In genomic region chr17:50423553-50424159, GRCh38 we compare ENCODE assay signal across 1 cellular context.
A peak's percentile ranks its signal among the peaks of the same experiment; 100 is the strongest.
TF ChIP-seq lines count a peak whose summit lies in the region.

No MANE protein-coding gene starts in this region.

TF ChIP-seq in GM12878, 131 proteins besides CTCF, POLR2A, EP300 and RAD21:
- TF ChIP-seq FOXK2 (IDR thresholded peaks at IDR 0.05) (no peak), ASH2L (IDR thresholded peaks at IDR 0.05; ENCODE audit: borderline replicate concordance, low read depth) (no peak), ESRRA (IDR thresholded peaks at IDR 0.05; ENCODE audit: low read length) (no peak), NFYA (IDR thresholded peaks at IDR 0.05; ENCODE audit: borderline replicate concordance, low read depth, low read length) (no peak), PBX3 (IDR thresholded peaks at IDR 0.05; ENCODE audit: insufficient replicate concordance, low read depth, low read length) (peak; percentile 66), SIX5 (IDR thresholded peaks at IDR 0.05; ENCODE audit: low read depth, low read length, severe bottlenecking) (no peak), ZNF207 (IDR thresholded peaks at IDR 0.05; ENCODE audit: borderline replicate concordance) (no peak), ZBTB11 (CRISPR knock-in tag; IDR thresholded peaks at IDR 0.05) (no peak), RB1 (IDR thresholded peaks at IDR 0.05; ENCODE audit: borderline replicate concordance) (no peak), STAT1 (conservative IDR thresholded peaks at IDR 0.05) (no peak), NRF1 (conservative IDR thresholded peaks at IDR 0.05; ENCODE audit: low read depth, low read length) (no peak), HSF1 (IDR thresholded peaks at IDR 0.05; ENCODE audit: low read depth, low read length) (no peak), TCF7 (IDR thresholded peaks at IDR 0.05; ENCODE audit: borderline replicate concordance) (no peak), CUX1 (IDR thresholded peaks at IDR 0.05; ENCODE audit: insufficient replicate concordance, low read depth, low read length) (no peak), PML (IDR thresholded peaks at IDR 0.05; ENCODE audit: low read length) (no peak), RCOR1 (conservative IDR thresholded peaks at IDR 0.05; ENCODE audit: low read depth, low read length) (no peak), CHD4 (IDR thresholded peaks at IDR 0.05) (no peak), PKNOX1 (IDR thresholded peaks at IDR 0.05) (peak; percentile 69), ZNF622 (IDR thresholded peaks at IDR 0.05) (no peak), NFXL1 (IDR thresholded peaks at IDR 0.05; ENCODE audit: borderline replicate concordance) (no peak), NR2F1 (conservative IDR thresholded peaks at IDR 0.05) (no peak), SPI1 (IDR thresholded peaks at IDR 0.05; ENCODE audit: borderline replicate concordance, insufficient read depth, low read depth, low read length) (peak; percentile 8; the same call in 1 of the 2 replicates)
TF ChIP-seq in GM12878: peak in this region for 3.
